Comparison of ENCODE assay signal across 10 cellular contexts in the genomic region with DNA sequence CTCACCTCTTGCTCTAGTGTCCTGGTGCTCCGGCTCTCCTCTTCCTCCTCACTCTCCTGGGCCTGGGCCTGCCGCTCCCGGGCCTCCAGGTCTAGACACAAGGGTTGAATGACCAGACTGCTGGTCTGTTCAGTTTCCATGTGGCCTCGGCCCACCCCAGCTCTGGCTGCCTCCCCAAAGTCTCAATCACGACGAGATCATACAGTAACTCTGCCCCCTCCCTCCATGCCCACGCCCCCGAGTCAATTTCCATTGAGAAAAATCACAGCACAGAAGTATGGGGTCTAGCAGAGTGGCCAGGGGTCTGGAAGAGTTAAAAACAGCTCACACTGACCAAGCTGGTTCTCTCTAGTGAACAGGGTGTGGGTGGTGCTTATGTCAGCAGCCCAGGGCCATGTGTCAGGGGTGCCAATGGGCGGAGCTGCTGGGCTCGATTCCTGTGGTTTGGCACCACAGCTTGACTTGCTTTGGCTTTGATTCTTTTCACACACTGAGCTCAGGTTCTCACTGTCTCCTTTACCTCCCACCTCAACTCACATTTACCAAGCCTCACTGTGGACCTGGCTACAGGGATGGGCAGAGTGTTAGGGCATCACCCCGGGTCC. TPM values are rescaled to one million over a fixed set of nuclear protein-coding genes. Genes with fewer than 3 reads are reported as not detected.
DNase-seq lines count a peak whose midpoint lies in the region; ATAC-seq and TF ChIP-seq lines count a peak whose summit lies in the region.
"Had no signal": no experiment of that assay in that cellular context is flagged by ENCODE, and none has a peak within 500 bp of the region (broad histone marks: within the 10 kb centered on the region; RNA-seq: fewer than 3 reads in every experiment).

No MANE protein-coding gene starts in this region.

- peaks cover 64% of the 10 kb centered on the region for H3K36me3 ChIP-seq in CD4-positive, alpha-beta memory T cell (ENCODE audit: insufficient read depth, low read length)
- H3K36me3 ChIP-seq in breast epithelium = no peaks in the 10 kb centered on the region

- peaks cover 18 to 50% of the 10 kb centered on the region in 2 donors for H3K36me3 Mint-ChIP-seq in CD4-positive, alpha-beta memory T cell
- H3K36me3 Mint-ChIP-seq in neural crest cell (ENCODE audit: low read depth) = no peaks in the 10 kb centered on the region

- TF ChIP-seq POLR2A in breast epithelium (IDR thresholded peaks at IDR 0.05) = no peak

- H3K9me3 ChIP-seq in CD4-positive, alpha-beta memory T cell (ENCODE audit: control insufficient read depth in 1 of 2, low read length in 2 of 2) = no peaks in the 10 kb centered on the region
- H3K9me3 ChIP-seq in breast epithelium = no peaks in the 10 kb centered on the region

- intact Hi-C loops in CD4-positive, alpha-beta memory T cell (cut with micrococcal nuclease) = no loop called here
- intact Hi-C loops in breast epithelium (cut with DNase I; ENCODE audit: low total_unique reads) = no loop called here

- H3K27ac ChIP-seq in CD4-positive, alpha-beta memory T cell (ENCODE audit: low read depth, low read length) = no peak overlapping the region
- H3K27ac ChIP-seq in breast epithelium = peak overlapping the region; percentile 89 to 90

- no peaks in the 10 kb centered on the region for H3K27me3 ChIP-seq in CD4-positive, alpha-beta memory T cell (ENCODE audit: insufficient read depth, low read length)
- H3K27me3 ChIP-seq in breast epithelium = no peaks in the 10 kb centered on the region

- POLR2A ChIA-PET in CD4-positive, alpha-beta memory T cell (lab: Charles Lee; ENCODE audit: partially characterized antibody) = interaction anchor here (0.6 to 1.7 kb wide), 3 partner anchors 11 to 13 kb away, joined by 3 to 7 read pairs (median 3); a partner anchor contains a TSS

- H3K9me3 Mint-ChIP-seq in CD4-positive, alpha-beta memory T cell = peaks cover 0 to 2% (median 0%) of the 10 kb centered on the region in 8 donors
- no peaks in the 10 kb centered on the region for H3K9me3 Mint-ChIP-seq in neural crest cell
- H3K9me3 Mint-ChIP-seq: stimulated activated memory B cell treated with anti-CD40 and anti-IgM and Interleukin-4, amounts not matched to agents 10 μg/mL and 1 μg/mL and 100 μg/mL, for 72 hours had no signal

- H3K4me3 Mint-ChIP-seq in CD4-positive, alpha-beta memory T cell = peak overlapping the region in 1 of 8 donors; percentile 34
- H3K4me3 Mint-ChIP-seq in neural crest cell = no peak overlapping the region
- H3K4me3 Mint-ChIP-seq: stimulated activated memory B cell treated with anti-CD40 and anti-IgM and Interleukin-4, amounts not matched to agents 10 μg/mL and 1 μg/mL and 100 μg/mL, for 72 hours had no signal

- H3K4me3 ChIP-seq in CD4-positive, alpha-beta memory T cell (ENCODE audit: low read length in 2 of 2) = no peak overlapping the region
- H3K4me3 ChIP-seq in breast epithelium = peak overlapping the region in 2 of 3 donors; percentile 40 to 48

- ATAC-seq in GM19324 (IDR thresholded peaks at IDR 0.05; ENCODE audit: low FRiP score, unreplicated experiment) (no peak), GM18511 (IDR thresholded peaks at IDR 0.05; ENCODE audit: unreplicated experiment) (no peak)
- ATAC-seq: stimulated activated memory B cell treated with anti-CD40 and anti-IgM and Interleukin-4, amounts not matched to agents 10 μg/mL and 1 μg/mL and 100 μg/mL, for 72 hours had no signal

- DNase-seq in CD4-positive, alpha-beta memory T cell = peak in 3 of 5 donors; percentile 20 to 48 (median 25)
- DNase-seq in M059J (ENCODE audit: low read depth) (peak; percentile 88), breast epithelium (ENCODE audit: low spot score in 2 of 2) (peak; percentile 86 to 93), neural crest cell (ENCODE audit: low read depth, low spot score) (no peak), GDM1 (lab: John Stamatoyannopoulos, UW) (no peak), NCI-H1694 treated with DMSO at 0.1 percent for 48 hours (lab: John Stamatoyannopoulos, UW) (no peak)
- DNase-seq: NCI-H524 had no signal

- peak overlapping the region in 3 of 7 donors; percentile 60 to 84 (median 76) for H3K27ac Mint-ChIP-seq in CD4-positive, alpha-beta memory T cell
- H3K27ac Mint-ChIP-seq in neural crest cell (ENCODE audit: unreplicated experiment) = peak overlapping the region; percentile 84
- H3K27ac Mint-ChIP-seq: stimulated activated memory B cell treated with anti-CD40 and anti-IgM and Interleukin-4, amounts not matched to agents 10 μg/mL and 1 μg/mL and 100 μg/mL, for 72 hours had no signal

- peaks cover 3 to 7% (median 6%) of the 10 kb centered on the region in 4 donors for H3K4me1 Mint-ChIP-seq in CD4-positive, alpha-beta memory T cell
- H3K4me1 Mint-ChIP-seq in neural crest cell = no peaks in the 10 kb centered on the region

- H3K4me1 ChIP-seq in CD4-positive, alpha-beta memory T cell (ENCODE audit: insufficient read depth, low read length) = peaks cover 6% of the 10 kb centered on the region
- H3K4me1 ChIP-seq in breast epithelium = peaks cover 8 to 9% of the 10 kb centered on the region in 2 donors

- CTCF ChIA-PET in CD4-positive, alpha-beta memory T cell (lab: Charles Lee; ENCODE audit: partially characterized antibody) = interaction anchor here (1.4 kb wide), 1 partner anchor 9 kb away, joined by 8 read pairs; no protein-coding TSS in a partner anchor

- TF ChIP-seq CTCF in breast epithelium (IDR thresholded peaks at IDR 0.05) = no peak
- TF ChIP-seq CTCF in neural crest cell (conservative IDR thresholded peaks at IDR 0.05) = no peak

- H3K27me3 Mint-ChIP-seq in CD4-positive, alpha-beta memory T cell = no peaks in the 10 kb centered on the region
- H3K27me3 Mint-ChIP-seq in neural crest cell (ENCODE audit: low read depth) = no peaks in the 10 kb centered on the region
- H3K27me3 Mint-ChIP-seq: stimulated activated memory B cell treated with anti-CD40 and anti-IgM and Interleukin-4, amounts not matched to agents 10 μg/mL and 1 μg/mL and 100 μg/mL, for 72 hours had no signal

RNA-seq across cellular contexts. Expression of a gene that starts 6.9 kb away (rescaled TPM):
- 1 to 10 TPM; 3.5 TPM for total RNA-seq in CD4-positive, alpha-beta memory T cell
- under 1 TPM; 0.24 to 0.29 TPM for polyA plus RNA-seq in CD4-positive, alpha-beta memory T cell
- total RNA-seq in M059J (2014; rRNA removed; shearing (Covaris generic)) = 0.05 and 0.49 TPM in 2 replicates
- total RNA-seq in breast epithelium (1 to 10 TPM in 2 of 3 donors, under 1 TPM in 1; 0.48 to 4.7 (median 2.0) TPM), neural crest cell (0.44 and 0.61 TPM in 2 replicates)

RNA-seq across cellular contexts. Expression of a gene that starts 12.8 kb away (rescaled TPM):
- total RNA-seq in CD4-positive, alpha-beta memory T cell = 10 to 100 TPM; 21.2 to 24.1 TPM
- polyA plus RNA-seq in CD4-positive, alpha-beta memory T cell = 100 to 1,000 TPM in 1 of 2 donors, 10 to 100 TPM in 1; 74.8 to 115 TPM
- 42.0 and 45.9 TPM in 2 replicates for total RNA-seq in M059J (2014; rRNA removed; shearing (Covaris generic))
- 100 to 1,000 TPM in 1 of 3 donors, 10 to 100 TPM in 2; 56.0 to 100 (median 61.9) TPM for total RNA-seq in breast epithelium
- 9.1 and 9.9 TPM in 2 replicates for total RNA-seq in neural crest cell

RNA-seq across cellular contexts. Expression of a gene that starts 21.6 kb away (rescaled TPM):
- total RNA-seq in CD4-positive, alpha-beta memory T cell = 10 to 100 TPM; 24.5 to 26.7 TPM
- 10 to 100 TPM; 28.9 to 35.9 TPM for polyA plus RNA-seq in CD4-positive, alpha-beta memory T cell
- total RNA-seq in M059J (2014; rRNA removed; shearing (Covaris generic)) = 13.5 and 19.2 TPM in 2 replicates
- total RNA-seq in breast epithelium = 10 to 100 TPM; 31.5 to 35.4 (median 34.4) TPM
- 30.7 and 32.2 TPM in 2 replicates for total RNA-seq in neural crest cell

RNA-seq across cellular contexts. Expression of a gene that starts 30.2 kb away (rescaled TPM):
- total RNA-seq in CD4-positive, alpha-beta memory T cell = 10 to 100 TPM; 34.1 to 35.0 TPM
- polyA plus RNA-seq in CD4-positive, alpha-beta memory T cell = 10 to 100 TPM; 10.4 to 20.4 TPM
- total RNA-seq in M059J (2014; rRNA removed; shearing (Covaris generic)) = 45.9 and 60.7 TPM in 2 replicates
- total RNA-seq in breast epithelium (10 to 100 TPM; 19.4 to 58.8 (median 44.6) TPM), neural crest cell (24.2 and 25.5 TPM in 2 replicates)

RNA-seq across cellular contexts. Expression of a gene that starts 30.6 kb away (rescaled TPM):
- total RNA-seq in CD4-positive, alpha-beta memory T cell = 10 to 100 TPM; 40.5 to 43.9 TPM
- 10 to 100 TPM; 24.3 to 31.5 TPM for polyA plus RNA-seq in CD4-positive, alpha-beta memory T cell
- 26.1 and 31.5 TPM in 2 replicates for total RNA-seq in M059J (2014; rRNA removed; shearing (Covaris generic))
- 10 to 100 TPM; 18.4 to 55.8 (median 24.3) TPM for total RNA-seq in breast epithelium
- total RNA-seq in neural crest cell = 39.3 and 44.5 TPM in 2 replicates

Comparison
In these comparisons a context has a peak if more than half of its experiments do, and no peak if none do; other contexts are left out.
1. DNase-seq: peak in CD4-positive, alpha-beta memory T cell (3 of 5), M059J (single experiment) and breast epithelium (2 of 2); none in neural crest cell (single experiment), GDM1 (single experiment) and NCI-H1694 treated with DMSO at 0.1 percent for 48 hours (single experiment).
2. H3K4me3 ChIP-seq: peak in breast epithelium (2 of 3); none in CD4-positive, alpha-beta memory T cell (0 of 2).